8 cellular contexts compared by ENCODE assay signal in the genomic region with DNA sequence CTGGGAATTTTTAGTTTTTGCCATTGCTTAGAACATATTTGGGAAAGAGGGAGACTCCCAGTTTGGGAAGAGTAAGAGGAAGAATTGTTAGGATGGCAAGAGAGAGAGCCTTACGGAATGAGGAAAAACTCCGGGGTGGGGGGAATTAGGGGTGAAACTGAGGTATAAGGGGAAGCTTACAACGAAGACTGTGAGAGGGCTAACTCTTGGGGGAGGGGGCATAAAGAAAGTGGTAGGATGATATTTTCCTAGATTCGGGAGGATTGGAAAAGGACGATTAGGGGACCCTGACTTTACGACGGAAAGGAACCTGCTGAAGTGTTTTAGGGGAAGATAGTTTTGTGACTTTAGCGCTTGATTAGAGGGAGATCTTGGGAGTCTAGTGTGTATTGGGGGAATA. TPM values are rescaled to one million over a fixed set of nuclear protein-coding genes. Genes with fewer than 3 reads are reported as not detected.
DNase-seq lines count a peak whose midpoint lies in the region; ATAC-seq, FAIRE-seq and TF ChIP-seq lines count a peak whose summit lies in the region.

No MANE protein-coding gene starts in this region.

- FAIRE-seq in K562 (lab: Jason Lieb, UNC) (peak; percentile 40), urothelium cell line (lab: Jason Lieb, UNC) (no peak)

- TF ChIP-seq EP300 in K562 (IDR thresholded peaks at IDR 0.05; ENCODE audit: low read length) = no peak

- peak overlapping the region; percentile 78 to 96; a peak in 3 of 4 replicates for H3K9ac ChIP-seq in K562 (ENCODE audit: insufficient read depth in 1 of 2, low read depth in 2 of 2, low read length in 2 of 2)

- peak overlapping the region; percentile 70 to 74 for H3K4me3 ChIP-seq in right atrium auricular region
- H3K4me3 ChIP-seq in K562 = peak overlapping the region; percentile 93
- peak overlapping the region; percentile 59 to 70 for H3K4me3 ChIP-seq in vagina

- H4K20me1 ChIP-seq in K562 (replicated peaks; ENCODE audit: control insufficient read depth, insufficient read depth, low read length) = no peaks in the 10 kb centered on the region

- peaks cover 55% of the 10 kb centered on the region for H3K79me2 ChIP-seq in K562 (ENCODE audit: control insufficient read depth, insufficient read depth, low read length)

- H3K4me1 ChIP-seq in right atrium auricular region (no peaks in the 10 kb centered on the region), K562 (replicated peaks in 1 of 2; ENCODE audit: control insufficient read depth in 2 of 2, insufficient read depth in 2 of 2, low read length in 2 of 2) (peaks cover 0 to 24% of the 10 kb centered on the region in 2 experiments; a peak in 3 of 5 replicates), vagina (peaks cover 18% of the 10 kb centered on the region)

- TF ChIP-seq POLR2A in K562 (conservative IDR thresholded peaks at IDR 0.05) (no peak), vagina (IDR thresholded peaks at IDR 0.05) (no peak)

- H3K27me3 ChIP-seq in right atrium auricular region = no peaks in the 10 kb centered on the region
- H3K27me3 ChIP-seq in K562 (ENCODE audit: control insufficient read depth in 2 of 2, insufficient read depth in 2 of 2, low read length in 2 of 2) = no peaks in the 10 kb centered on the region
- no peaks in the 10 kb centered on the region for H3K27me3 ChIP-seq in vagina

- CTCF ChIA-PET in K562 (lab: Yijun Ruan, JAX; ENCODE audit: low intra/inter-chr PET ratio) = no interaction called here

- peak overlapping the region; percentile 86 for H3K4me2 ChIP-seq in K562 (ENCODE audit: insufficient read depth, low read length)

- H3K27ac ChIP-seq in right atrium auricular region (peak overlapping the region; percentile 86 to 92), K562 (ENCODE audit: extremely low read depth, low read depth, low read length) (peak overlapping the region; percentile 94), vagina (peak overlapping the region; percentile 80)

- WGBS in K562 (ENCODE audit: insufficient coverage, low coverage, missing lambda C conversion rate) = 0% methylated on average over 8 of the region's 8 CpGs

- H3K27ac Mint-ChIP-seq in memory B cell = peak overlapping the region; percentile 94

- H3K36me3 Mint-ChIP-seq in memory B cell = no peaks in the 10 kb centered on the region

- no peaks in the 10 kb centered on the region for H3K9me1 ChIP-seq in K562 (ENCODE audit: control insufficient read depth, insufficient read depth, low read length)

- H2AFZ ChIP-seq in K562 (ENCODE audit: low read depth, low read length) = peak overlapping the region; percentile 81

- BruUV-seq in K562 (replicated peaks; lab: Mats Ljungman, UMichigan) = no TSS peak

- ATAC-seq in left ventricle myocardium superior = no peak
- ATAC-seq in K562 = peak; percentile 11
- ATAC-seq in memory B cell (ENCODE audit: low read depth) = no peak
- ATAC-seq in HG03378 (IDR thresholded peaks at IDR 0.05; ENCODE audit: unreplicated experiment) = no peak
- no peak for ATAC-seq in omental fat pad (ENCODE audit: low FRiP score)

- H3K4me3 Mint-ChIP-seq in memory B cell = peak overlapping the region; percentile 95

- no peak for TF ChIP-seq RAD21 in K562 (CRISPR knock-in tag; conservative IDR thresholded peaks at IDR 0.05 in 1 of 2, IDR thresholded peaks at IDR 0.05 in 1 of 2)

- in situ Hi-C loops in K562 (cut with MboI) = no loop called here

- H3K4me1 Mint-ChIP-seq in memory B cell = peaks cover 9% of the 10 kb centered on the region

- no peaks in the 10 kb centered on the region for H3K36me3 ChIP-seq in right atrium auricular region
- peaks cover 9% of the 10 kb centered on the region for H3K36me3 ChIP-seq in K562 (ENCODE audit: control insufficient read depth, insufficient read depth, low read length)
- H3K36me3 ChIP-seq in vagina = no peaks in the 10 kb centered on the region

- intact Hi-C loops in left ventricle myocardium superior (cut with micrococcal nuclease) (no loop called here), K562 (cut with micrococcal nuclease) (no loop called here), vagina (cut with DNase I) (no loop called here)

- no peaks in the 10 kb centered on the region for H3K9me3 ChIP-seq in right atrium auricular region
- H3K9me3 ChIP-seq in K562 (replicated peaks; ENCODE audit: control insufficient read depth, insufficient read depth, low read depth, low read length) = no peaks in the 10 kb centered on the region
- H3K9me3 ChIP-seq in vagina = no peaks in the 10 kb centered on the region

- DNase-seq in right atrium auricular region (ENCODE audit: low spot score) = no peak
- no peak for DNase-seq in left ventricle myocardium superior
- peak in 1 of 4 experiments; percentile 9 for DNase-seq in K562 (ENCODE audit: extremely low read depth in 1 of 4, low spot score in 3 of 4)
- no peak for DNase-seq in memory B cell (ENCODE audit: low spot score in 2 of 2)
- DNase-seq in vagina (ENCODE audit: extremely low spot score in 2 of 2) = no peak
- no peak for DNase-seq in urothelium cell line (ENCODE audit: low spot score)
- no peak for DNase-seq in omental fat pad (ENCODE audit: low spot score)

- POLR2A ChIA-PET in K562 (lab: Yijun Ruan, JAX) = interaction anchor here (1.6 kb wide), 1 partner anchor 14 kb away, joined by 3 read pairs; no protein-coding TSS in a partner anchor

- no peak for TF ChIP-seq CTCF in right atrium auricular region (IDR thresholded peaks at IDR 0.05)
- no peak for TF ChIP-seq CTCF in K562 (IDR thresholded peaks at IDR 0.05 in 2 of 3, conservative IDR thresholded peaks at IDR 0.05 in 1 of 3; ENCODE audit: insufficient read depth in 2 of 3, low read depth in 1 of 3, low read length in 3 of 3)
- TF ChIP-seq CTCF in vagina (IDR thresholded peaks at IDR 0.05) = no peak
- TF ChIP-seq CTCF in omental fat pad (IDR thresholded peaks at IDR 0.05) = no peak

- H3K9me3 Mint-ChIP-seq in memory B cell = no peaks in the 10 kb centered on the region

- H3K27me3 Mint-ChIP-seq in memory B cell = no peaks in the 10 kb centered on the region

TF ChIP-seq in K562, 482 proteins besides CTCF, POLR2A, EP300 and RAD21 (continues in another document):
- TF ChIP-seq DNMT1 (IDR thresholded peaks at IDR 0.05) (no peak), NFRKB (IDR thresholded peaks at IDR 0.05; ENCODE audit: low read depth) (no peak), JUNB (CRISPR knock-in tag; conservative IDR thresholded peaks at IDR 0.05) (no peak), RUNX1 (IDR thresholded peaks at IDR 0.05; ENCODE audit: low read depth) (no peak), BHLHE40 (IDR thresholded peaks at IDR 0.05; ENCODE audit: low read length) (no peak), HNRNPLL (IDR thresholded peaks at IDR 0.05; ENCODE audit: low read depth, low read length, poor library complexity, severe bottlenecking) (no peak), GABPA (tag; conservative IDR thresholded peaks at IDR 0.05; ENCODE audit: low read depth) (peak; percentile 4; the same call in 1 of the 2 replicates)
- TF ChIP-seq, protein P1, sequence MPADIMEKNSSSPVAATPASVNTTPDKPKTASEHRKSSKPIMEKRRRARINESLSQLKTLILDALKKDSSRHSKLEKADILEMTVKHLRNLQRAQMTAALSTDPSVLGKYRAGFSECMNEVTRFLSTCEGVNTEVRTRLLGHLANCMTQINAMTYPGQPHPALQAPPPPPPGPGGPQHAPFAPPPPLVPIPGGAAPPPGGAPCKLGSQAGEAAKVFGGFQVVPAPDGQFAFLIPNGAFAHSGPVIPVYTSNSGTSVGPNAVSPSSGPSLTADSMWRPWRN (IDR thresholded peaks at IDR 0.05; ENCODE audit: low read depth) = no peak
- TF ChIP-seq, protein P2, sequence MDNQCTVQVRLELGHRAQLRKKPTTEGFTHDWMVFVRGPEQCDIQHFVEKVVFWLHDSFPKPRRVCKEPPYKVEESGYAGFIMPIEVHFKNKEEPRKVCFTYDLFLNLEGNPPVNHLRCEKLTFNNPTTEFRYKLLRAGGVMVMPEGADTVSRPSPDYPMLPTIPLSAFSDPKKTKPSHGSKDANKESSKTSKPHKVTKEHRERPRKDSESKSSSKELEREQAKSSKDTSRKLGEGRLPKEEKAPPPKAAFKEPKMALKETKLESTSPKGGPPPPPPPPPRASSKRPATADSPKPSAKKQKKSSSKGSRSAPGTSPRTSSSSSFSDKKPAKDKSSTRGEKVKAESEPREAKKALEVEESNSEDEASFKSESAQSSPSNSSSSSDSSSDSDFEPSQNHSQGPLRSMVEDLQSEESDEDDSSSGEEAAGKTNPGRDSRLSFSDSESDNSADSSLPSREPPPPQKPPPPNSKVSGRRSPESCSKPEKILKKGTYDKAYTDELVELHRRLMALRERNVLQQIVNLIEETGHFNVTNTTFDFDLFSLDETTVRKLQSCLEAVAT (IDR thresholded peaks at IDR 0.05) = peak; percentile 28 to 29; a peak in 2 of 4 replicates

RNA-seq across cellular contexts. Expression of a gene that starts 0.6 kb away (rescaled TPM):
- total RNA-seq in right atrium auricular region (1 to 10 TPM; 7.0 to 8.2 TPM), left ventricle myocardium superior (11.3 TPM), K562 (2014; rRNA removed) (32.6 and 36.0 TPM in 2 replicates), K562 (2014; rRNA removed; fragmentation: Illumina TruSeq; extraction: Trizol) (47.7 and 54.4 TPM in 2 replicates), K562 (2015; rRNA removed; fragmentation: Illumina TruSeq; extraction: Trizol) (38.9 and 41.8 TPM in 2 replicates), K562 (2021) (57.6 and 62.2 TPM in 2 replicates), vagina (12.8 TPM), omental fat pad (10 to 100 TPM in 2 of 4 donors, 1 to 10 TPM in 2; 7.9 to 14.2 (median 9.7) TPM)
- 12.4 and 37.2 TPM in 2 replicates for total RNA-seq in K562 (2011; cell fraction: chromatin; rRNA removed; ENCODE audit: low replicate concordance)
- total RNA-seq in K562 (2011; cell fraction: nucleolus; rRNA removed) = 5.7 and 7.8 TPM in 2 replicates
- 20.0 and 41.1 TPM in 2 replicates for total RNA-seq in K562 (2011; cell fraction: nucleoplasm; rRNA removed)
- polyA plus RNA-seq in K562 (2011; rRNA removed) (37.0 and 48.7 TPM in 2 replicates), K562 (2014; fragmentation: Illumina TruSeq; extraction: Trizol) (48.1 and 62.2 TPM in 2 replicates), K562 (2014; fragmentation: Nextera tagmentation; extraction: Ambion mirVana) (10 to 100 TPM; 41.2 to 54.8 TPM), K562 (2014; rRNA removed) (33.6 and 42.2 TPM in 2 replicates)
- polyA plus RNA-seq in K562 (2011; cell fraction: cytosol; rRNA removed) = 4.7 and 14.3 TPM in 2 replicates
- polyA plus RNA-seq in K562 (2011; cell fraction: nucleus; rRNA removed) = 14.9 and 22.9 TPM in 2 replicates
- 36.2 and 36.6 TPM in 2 replicates for polyA plus RNA-seq in K562 (2012)
- 68.9 and 86.2 TPM in 2 replicates for polyA minus RNA-seq in K562 (2011; rRNA and poly(A)+ RNA removed)
- 24.2 and 25.9 TPM in 2 replicates for polyA minus RNA-seq in K562 (2011; cell fraction: cytosol; rRNA and poly(A)+ RNA removed)
- polyA minus RNA-seq in K562 (2011; cell fraction: nucleus; rRNA and poly(A)+ RNA removed) = 9.3 and 20.1 TPM in 2 replicates
